Comparison of ENCODE assay signal across 1 cellular context in genomic region chr12:123601602-123602489, GRCh38.
TF ChIP-seq lines count a peak whose summit lies in the region.

A gene with protein sequence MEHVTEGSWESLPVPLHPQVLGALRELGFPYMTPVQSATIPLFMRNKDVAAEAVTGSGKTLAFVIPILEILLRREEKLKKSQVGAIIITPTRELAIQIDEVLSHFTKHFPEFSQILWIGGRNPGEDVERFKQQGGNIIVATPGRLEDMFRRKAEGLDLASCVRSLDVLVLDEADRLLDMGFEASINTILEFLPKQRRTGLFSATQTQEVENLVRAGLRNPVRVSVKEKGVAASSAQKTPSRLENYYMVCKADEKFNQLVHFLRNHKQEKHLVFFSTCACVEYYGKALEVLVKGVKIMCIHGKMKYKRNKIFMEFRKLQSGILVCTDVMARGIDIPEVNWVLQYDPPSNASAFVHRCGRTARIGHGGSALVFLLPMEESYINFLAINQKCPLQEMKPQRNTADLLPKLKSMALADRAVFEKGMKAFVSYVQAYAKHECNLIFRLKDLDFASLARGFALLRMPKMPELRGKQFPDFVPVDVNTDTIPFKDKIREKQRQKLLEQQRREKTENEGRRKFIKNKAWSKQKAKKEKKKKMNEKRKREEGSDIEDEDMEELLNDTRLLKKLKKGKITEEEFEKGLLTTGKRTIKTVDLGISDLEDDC (plus strand): TSS chr12:123602099. CDS start chr12:123602149, 50 bp downstream.

TF ChIP-seq in HepG2, 621 proteins besides CTCF, POLR2A, EP300 and RAD21 (continued from another document and continues in another):
- TF ChIP-seq MXI1 (IDR thresholded peaks at IDR 0.05; ENCODE audit: borderline replicate concordance, low read depth, low read length): peak; percentile 94; the same call in 2 of the 3 replicates
- TF ChIP-seq SMARCC2 (IDR thresholded peaks at IDR 0.05): no peak
- TF ChIP-seq ZMYM3 (CRISPR knock-in tag; IDR thresholded peaks at IDR 0.05): peak; percentile 83
- TF ChIP-seq NPAS2 (CRISPR knock-in tag; IDR thresholded peaks at IDR 0.05; ENCODE audit: borderline replicate concordance): no peak
- TF ChIP-seq, protein P1, sequence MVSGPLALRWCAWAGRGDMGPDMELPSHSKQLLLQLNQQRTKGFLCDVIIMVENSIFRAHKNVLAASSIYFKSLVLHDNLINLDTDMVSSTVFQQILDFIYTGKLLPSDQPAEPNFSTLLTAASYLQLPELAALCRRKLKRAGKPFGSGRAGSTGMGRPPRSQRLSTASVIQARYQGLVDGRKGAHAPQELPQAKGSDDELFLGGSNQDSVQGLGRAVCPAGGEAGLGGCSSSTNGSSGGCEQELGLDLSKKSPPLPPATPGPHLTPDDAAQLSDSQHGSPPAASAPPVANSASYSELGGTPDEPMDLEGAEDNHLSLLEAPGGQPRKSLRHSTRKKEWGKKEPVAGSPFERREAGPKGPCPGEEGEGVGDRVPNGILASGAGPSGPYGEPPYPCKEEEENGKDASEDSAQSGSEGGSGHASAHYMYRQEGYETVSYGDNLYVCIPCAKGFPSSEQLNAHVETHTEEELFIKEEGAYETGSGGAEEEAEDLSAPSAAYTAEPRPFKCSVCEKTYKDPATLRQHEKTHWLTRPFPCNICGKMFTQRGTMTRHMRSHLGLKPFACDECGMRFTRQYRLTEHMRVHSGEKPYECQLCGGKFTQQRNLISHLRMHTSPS (CRISPR knock-in tag; IDR thresholded peaks at IDR 0.05; ENCODE audit: low read depth): peak; percentile 75; the same call in 1 of the 2 replicates
- no peak for TF ChIP-seq ZNF12 (CRISPR knock-in tag; IDR thresholded peaks at IDR 0.05)
- TF ChIP-seq, protein P2, sequence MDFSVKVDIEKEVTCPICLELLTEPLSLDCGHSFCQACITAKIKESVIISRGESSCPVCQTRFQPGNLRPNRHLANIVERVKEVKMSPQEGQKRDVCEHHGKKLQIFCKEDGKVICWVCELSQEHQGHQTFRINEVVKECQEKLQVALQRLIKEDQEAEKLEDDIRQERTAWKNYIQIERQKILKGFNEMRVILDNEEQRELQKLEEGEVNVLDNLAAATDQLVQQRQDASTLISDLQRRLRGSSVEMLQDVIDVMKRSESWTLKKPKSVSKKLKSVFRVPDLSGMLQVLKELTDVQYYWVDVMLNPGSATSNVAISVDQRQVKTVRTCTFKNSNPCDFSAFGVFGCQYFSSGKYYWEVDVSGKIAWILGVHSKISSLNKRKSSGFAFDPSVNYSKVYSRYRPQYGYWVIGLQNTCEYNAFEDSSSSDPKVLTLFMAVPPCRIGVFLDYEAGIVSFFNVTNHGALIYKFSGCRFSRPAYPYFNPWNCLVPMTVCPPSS (IDR thresholded peaks at IDR 0.05): no peak
- TF ChIP-seq NFYC (CRISPR knock-in tag; IDR thresholded peaks at IDR 0.05): peak; percentile 59
- 0 out of 2 replicates have a peak, but pooled peaks have one; percentile 46 for TF ChIP-seq ZBED4 (CRISPR knock-in tag; IDR thresholded peaks at IDR 0.05; ENCODE audit: borderline replicate concordance)
- TF ChIP-seq ZSCAN9 (CRISPR knock-in tag; IDR thresholded peaks at IDR 0.05; ENCODE audit: borderline replicate concordance): peak; percentile 83
- TF ChIP-seq ZNF781 (CRISPR knock-in tag; IDR thresholded peaks at IDR 0.05; ENCODE audit: borderline replicate concordance, not compliant biosample characterization): peak; percentile 74
- 0 out of 2 replicates have a peak, but pooled peaks have one; percentile 12 for TF ChIP-seq PRDM10 (CRISPR knock-in tag; IDR thresholded peaks at IDR 0.05; ENCODE audit: low read depth)
- peak; percentile 83; the same call in 1 of the 2 replicates for TF ChIP-seq TBX2 (CRISPR knock-in tag; IDR thresholded peaks at IDR 0.05; ENCODE audit: borderline replicate concordance)
- peak; percentile 97 for TF ChIP-seq ZNF580 (CRISPR knock-in tag; IDR thresholded peaks at IDR 0.05; ENCODE audit: borderline replicate concordance, low read depth)
- TF ChIP-seq ZNF383 (CRISPR knock-in tag; IDR thresholded peaks at IDR 0.05; ENCODE audit: borderline replicate concordance): peak; percentile 91; the same call in 1 of the 2 replicates
- no peak for TF ChIP-seq ZFP62 (CRISPR knock-in tag; IDR thresholded peaks at IDR 0.05)
- TF ChIP-seq ZNF460 (CRISPR knock-in tag; IDR thresholded peaks at IDR 0.05; ENCODE audit: borderline replicate concordance): peak; percentile 71; the same call in 1 of the 2 replicates
- TF ChIP-seq HDAC6 (IDR thresholded peaks at IDR 0.05; ENCODE audit: low read depth, low read length): no peak
- TF ChIP-seq MATR3 (CRISPR knock-in tag; IDR thresholded peaks at IDR 0.05): no peak
- TF ChIP-seq, protein P3, sequence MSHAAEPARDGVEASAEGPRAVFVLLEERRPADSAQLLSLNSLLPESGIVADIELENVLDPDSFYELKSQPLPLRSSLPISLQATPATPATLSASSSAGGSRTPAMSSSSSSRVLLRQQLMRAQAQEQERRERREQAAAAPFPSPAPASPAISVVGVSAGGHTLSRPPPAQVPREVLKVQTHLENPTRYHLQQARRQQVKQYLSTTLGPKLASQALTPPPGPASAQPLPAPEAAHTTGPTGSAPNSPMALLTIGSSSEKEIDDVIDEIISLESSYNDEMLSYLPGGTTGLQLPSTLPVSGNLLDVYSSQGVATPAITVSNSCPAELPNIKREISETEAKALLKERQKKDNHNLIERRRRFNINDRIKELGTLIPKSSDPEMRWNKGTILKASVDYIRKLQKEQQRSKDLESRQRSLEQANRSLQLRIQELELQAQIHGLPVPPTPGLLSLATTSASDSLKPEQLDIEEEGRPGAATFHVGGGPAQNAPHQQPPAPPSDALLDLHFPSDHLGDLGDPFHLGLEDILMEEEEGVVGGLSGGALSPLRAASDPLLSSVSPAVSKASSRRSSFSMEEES (CRISPR knock-in tag; IDR thresholded peaks at IDR 0.05): peak; percentile 94
- TF ChIP-seq FLYWCH1 (CRISPR knock-in tag; IDR thresholded peaks at IDR 0.05): peak; percentile 96; the same call in 1 of the 2 replicates
- peak; percentile 83; the same call in 1 of the 2 replicates for TF ChIP-seq ZNF335 (CRISPR knock-in tag; IDR thresholded peaks at IDR 0.05)
- peak; percentile 94 for TF ChIP-seq ZNF761 (CRISPR knock-in tag; conservative IDR thresholded peaks at IDR 0.05)
- TF ChIP-seq, protein P4, sequence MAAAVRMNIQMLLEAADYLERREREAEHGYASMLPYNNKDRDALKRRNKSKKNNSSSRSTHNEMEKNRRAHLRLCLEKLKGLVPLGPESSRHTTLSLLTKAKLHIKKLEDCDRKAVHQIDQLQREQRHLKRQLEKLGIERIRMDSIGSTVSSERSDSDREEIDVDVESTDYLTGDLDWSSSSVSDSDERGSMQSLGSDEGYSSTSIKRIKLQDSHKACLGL (CRISPR knock-in tag; IDR thresholded peaks at IDR 0.05): peak; percentile 98
- TF ChIP-seq ZBTB2 (CRISPR knock-in tag; IDR thresholded peaks at IDR 0.05; ENCODE audit: low read depth): peak; percentile 85
- TF ChIP-seq ZNF350 (CRISPR knock-in tag; IDR thresholded peaks at IDR 0.05; ENCODE audit: borderline replicate concordance, low read depth): peak; percentile 92; the same call in 1 of the 2 replicates
- 0 out of 2 replicates have a peak, but pooled peaks have one; percentile 94 for TF ChIP-seq ZNF33A (CRISPR knock-in tag; IDR thresholded peaks at IDR 0.05; ENCODE audit: borderline replicate concordance)
- TF ChIP-seq NR2C2 (CRISPR knock-in tag; IDR thresholded peaks at IDR 0.05; ENCODE audit: borderline replicate concordance): peak; percentile 92
- TF ChIP-seq ZFP41 (CRISPR knock-in tag; IDR thresholded peaks at IDR 0.05; ENCODE audit: borderline replicate concordance): no peak
- TF ChIP-seq REXO4 (CRISPR knock-in tag; IDR thresholded peaks at IDR 0.05; ENCODE audit: borderline replicate concordance): no peak
- peak; percentile 63 for TF ChIP-seq FOSL2 (CRISPR knock-in tag; IDR thresholded peaks at IDR 0.05)
- TF ChIP-seq STAT6 (CRISPR knock-in tag; IDR thresholded peaks at IDR 0.05; ENCODE audit: borderline replicate concordance): peak; percentile 66; the same call in 1 of the 2 replicates
- TF ChIP-seq CCDC6 (CRISPR knock-in tag; IDR thresholded peaks at IDR 0.05): peak; percentile 69; the same call in 1 of the 2 replicates
- peak; percentile 41; the same call in 1 of the 2 replicates for TF ChIP-seq RCOR2 (CRISPR knock-in tag; IDR thresholded peaks at IDR 0.05)
- peak; percentile 94 for TF ChIP-seq ZBTB25 (CRISPR knock-in tag; IDR thresholded peaks at IDR 0.05)
